ENCODE assay signal across 15 cellular contexts in the genomic region with DNA sequence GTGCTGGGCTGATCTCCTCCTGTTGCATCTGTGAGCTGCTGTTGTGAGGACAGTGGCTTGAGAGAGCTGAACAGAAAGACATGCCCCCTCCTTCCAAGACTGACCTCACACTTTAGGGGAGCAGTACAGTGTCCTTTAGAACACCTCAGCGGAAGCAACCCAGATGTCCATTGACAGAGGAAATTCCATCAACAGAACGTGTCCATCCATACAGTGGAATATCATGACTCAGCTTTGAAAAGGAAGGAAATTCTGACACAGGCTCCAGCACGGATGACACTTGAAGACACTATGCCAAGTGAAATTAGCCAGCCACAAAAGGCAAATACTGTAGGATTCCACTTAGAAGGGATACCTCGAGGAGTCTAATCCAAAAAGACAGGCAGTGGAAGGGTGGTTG.
DNase-seq lines count a peak whose midpoint lies in the region; ATAC-seq and TF ChIP-seq lines count a peak whose summit lies in the region.
"Had no signal": no experiment of that assay in that cellular context is flagged by ENCODE, and none has a peak within 500 bp of the region (broad histone marks: within the 10 kb centered on the region; RNA-seq: fewer than 3 reads in every experiment).

No MANE protein-coding gene starts in this region.

- peak; percentile 91 for DNase-seq in ELR (ENCODE audit: low read depth)
- peak; percentile 10 for DNase-seq in RWPE1 (ENCODE audit: low spot score)
- DNase-seq in dedifferentiated amniotic fluid mesenchymal stem cell (ENCODE audit: extremely low spot score), result peak; percentile 33
- DNase-seq in iris pigment epithelial cell (ENCODE audit: low read depth), result peak; percentile 58
- no peak for DNase-seq in NCI-H2196 (lab: John Stamatoyannopoulos, UW; ENCODE audit: unreplicated experiment)
- DNase-seq in NCI-H1930 (lab: John Stamatoyannopoulos, UW), result no peak
- DNase-seq: activated B cell treated with CpG ODN at 0.5 μM for 24 hours, Kasumi-1, natural killer cell, NCI-H146, posterior cingulate gyrus, testis had no signal

- no peak for ATAC-seq in HG03442 (IDR thresholded peaks at IDR 0.05; ENCODE audit: unreplicated experiment)
- ATAC-seq in activated CD4-positive, CD25-positive, alpha-beta regulatory T cell treated with anti-CD3 and anti-CD28 coated beads, Interleukin-2, amount 50 U/mL, for 24 hours, result no peak
- ATAC-seq: natural killer cell, Right ventricle myocardium inferior had no signal

- CTCF ChIA-PET in RWPE1 (lab: Yijun Ruan, JAX), result no interaction called here

- POLR2A ChIA-PET in RWPE1 (lab: Yijun Ruan, JAX; ENCODE audit: low non-redundant PET), result no interaction called here

- TF ChIP-seq CTCF in RWPE1 (conservative IDR thresholded peaks at IDR 0.05; ENCODE audit: low read depth), result no peak

- H3K27ac ChIP-seq in RWPE1, result peak overlapping the region; percentile 68
- H3K27ac ChIP-seq: testis had no signal

Comparison
In these comparisons a context has a peak if more than half of its experiments do, and no peak if none do; other contexts are left out.
1. DNase-seq: peak in ELR (single experiment), RWPE1 (single experiment), dedifferentiated amniotic fluid mesenchymal stem cell (single experiment) and iris pigment epithelial cell (single experiment); none in NCI-H2196 (single experiment) and NCI-H1930 (0 of 2).